8 cellular contexts compared by ENCODE assay signal in the genomic region with DNA sequence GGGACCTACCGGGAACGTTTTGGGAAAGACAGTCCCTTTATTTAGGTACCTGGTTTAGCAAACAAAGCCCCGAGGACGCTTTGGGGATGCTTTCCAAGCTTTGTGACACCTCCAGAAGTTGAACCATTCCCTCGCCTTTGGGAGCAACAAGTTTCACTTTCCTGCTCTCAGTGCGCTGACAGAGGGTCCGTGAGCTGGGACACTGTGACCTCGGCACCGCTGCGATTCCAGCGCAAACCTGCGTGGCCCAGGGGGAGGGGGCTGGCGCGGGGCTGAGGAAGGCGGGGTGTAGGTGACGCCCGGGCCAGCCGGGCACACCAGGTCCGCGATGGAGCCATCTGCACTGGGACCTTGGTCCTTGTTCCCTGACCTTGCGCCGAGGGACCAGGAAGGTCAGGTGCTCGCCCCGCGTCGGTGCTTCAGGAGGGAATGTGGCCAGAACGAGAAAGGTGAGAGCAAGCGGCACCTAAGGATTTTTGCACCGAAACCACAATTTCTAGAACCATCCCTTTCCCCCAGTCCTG. TPM values are rescaled to one million over a fixed set of nuclear protein-coding genes. Genes with fewer than 3 reads are reported as not detected.
DNase-seq lines count a peak whose midpoint lies in the region; ATAC-seq, FAIRE-seq and TF ChIP-seq lines count a peak whose summit lies in the region.

No MANE protein-coding gene starts in this region.

- peak overlapping the region; percentile 58 for H3K4me3 ChIP-seq in bronchial epithelial cell (ENCODE audit: low read depth, low read length)
- peak overlapping the region; percentile 61 to 74 (median 61) for H3K4me3 ChIP-seq in right lobe of liver
- H3K4me3 ChIP-seq in transverse colon: peak overlapping the region; percentile 41 to 72 (median 53)

- no peak for TF ChIP-seq CTCF in bronchial epithelial cell (IDR thresholded peaks at IDR 0.05; ENCODE audit: insufficient read depth, low read length, severe bottlenecking)
- no peak for TF ChIP-seq CTCF in right lobe of liver (IDR thresholded peaks at IDR 0.05)
- TF ChIP-seq CTCF in transverse colon (IDR thresholded peaks at IDR 0.05): no peak

- H3K4me1 ChIP-seq in right lobe of liver (peaks cover 0 to 25% (median 0%) of the 10 kb centered on the region in 4 donors), transverse colon (peaks cover 0 to 44% (median 18%) of the 10 kb centered on the region in 4 donors)

- peak overlapping the region; percentile 47 to 72 (median 68) for H3K27ac ChIP-seq in right lobe of liver
- H3K27ac ChIP-seq in transverse colon: peak overlapping the region; percentile 64 to 79 (median 74)

- in situ Hi-C loops in transverse colon (cut with MboI; ENCODE audit: low pct_ligation_motif_present in 1 of 4, low pct_unique_long_range_greater_than_20kb in 1 of 4, low sequenced_read_pairs in 3 of 4): loop anchor here in 3 of 4 donors (25.0 kb wide), 1 partner anchor 702 kb away; no protein-coding TSS in a partner anchor

- WGBS in right lobe of liver (ENCODE audit: insufficient coverage, low coverage, low lambda C conversion rate, missing lambda C conversion rate): 0% methylated on average over 6 of the region's 29 CpGs
- WGBS in transverse colon (ENCODE audit: low coverage in 1 of 2), 2 donors: 2% methylated on average over 29 of the region's 29 CpGs; no CpG with 5 or more reads in 1 of the 2 donors

- H3K36me3 ChIP-seq in bronchial epithelial cell (ENCODE audit: control insufficient read depth, insufficient read depth, low read length) (no peaks in the 10 kb centered on the region), right lobe of liver (no peaks in the 10 kb centered on the region), transverse colon (no peaks in the 10 kb centered on the region)

- no peaks in the 10 kb centered on the region for H3K9me3 ChIP-seq in right lobe of liver
- no peaks in the 10 kb centered on the region for H3K9me3 ChIP-seq in transverse colon

- DNase-seq in GM12892 (ENCODE audit: insufficient read length) (peak; percentile 24), LHCN-M2 (ENCODE audit: low read depth) (peak; percentile 20), bronchial epithelial cell (ENCODE audit: low read depth) (no peak), right lobe of liver (peak; percentile 48 to 76 (median 75)), transverse colon (peak; percentile 9), NAMALWA (ENCODE audit: low spot score) (no peak)

- FAIRE-seq in GM12892 (lab: Jason Lieb, UNC) (no peak), bronchial epithelial cell (lab: Jason Lieb, UNC) (no peak)

- ATAC-seq in right lobe of liver: peak; percentile 44 to 81 (median 75)
- ATAC-seq in GM21786 (IDR thresholded peaks at IDR 0.05; ENCODE audit: unreplicated experiment): no peak
- ATAC-seq in HG03354 (IDR thresholded peaks at IDR 0.05; ENCODE audit: poor library complexity, severe bottlenecking, unreplicated experiment): no peak

- no peak for TF ChIP-seq EP300 in transverse colon (IDR thresholded peaks at IDR 0.05; ENCODE audit: low read depth)

- TF ChIP-seq POLR2A in GM12892 (IDR thresholded peaks at IDR 0.05; ENCODE audit: low read depth, low read length): no peak
- no peak for TF ChIP-seq POLR2A in right lobe of liver (IDR thresholded peaks at IDR 0.05)
- TF ChIP-seq POLR2A in transverse colon (IDR thresholded peaks at IDR 0.05): no peak

- H3K27me3 ChIP-seq in bronchial epithelial cell (ENCODE audit: control insufficient read depth, insufficient read depth, low read length): peaks cover 13% of the 10 kb centered on the region
- H3K27me3 ChIP-seq in right lobe of liver: no peaks in the 10 kb centered on the region
- peaks cover 74% of the 10 kb centered on the region for H3K27me3 ChIP-seq in transverse colon

- intact Hi-C loops in right lobe of liver (cut with DNase I): no loop called here
- intact Hi-C loops in transverse colon (cut with DNase I; ENCODE audit: low total_unique reads): loop anchor here (10.0 kb wide), 2 partner anchors 574 to 694 kb away; no protein-coding TSS in a partner anchor

RNA-seq across cellular contexts. Expression of a gene that starts 0.7 kb away (rescaled TPM):
- 0.28 TPM for polyA plus RNA-seq in GM12892 (2012; ENCODE audit: missing spikeins)
- total RNA-seq in LHCN-M2 (2014; rRNA removed): 5.6 and 6.4 TPM in 2 replicates
- polyA plus RNA-seq in LHCN-M2 (2012): 5.0 TPM
- 1.2 and 17.1 TPM in 2 replicates for total RNA-seq in bronchial epithelial cell
- total RNA-seq in right lobe of liver: 1 to 10 TPM in 5 of 6 experiments, under 1 TPM in 1; 0.98 to 3.2 (median 2.4) TPM
- 10 to 100 TPM in 1 of 4 donors, 1 to 10 TPM in 2, under 1 TPM in 1; 0.60 to 19.8 (median 3.8) TPM for total RNA-seq in transverse colon

Comparison
In these comparisons a context has a peak if more than half of its experiments do, and no peak if none do; other contexts are left out.
1. DNase-seq: peak in GM12892 (single experiment), LHCN-M2 (single experiment), right lobe of liver (3 of 3) and transverse colon (single experiment); none in bronchial epithelial cell (single experiment) and NAMALWA (single experiment).
2. ATAC-seq: peak in right lobe of liver (4 of 4); none in GM21786 (single experiment) and HG03354 (single experiment).
3. Peak in every context shown above with its lines, with median percentiles within 50 percentile points of each other: H3K4me3 ChIP-seq.